Comparison of ENCODE assay signal across 8 cellular contexts in the genomic region with DNA sequence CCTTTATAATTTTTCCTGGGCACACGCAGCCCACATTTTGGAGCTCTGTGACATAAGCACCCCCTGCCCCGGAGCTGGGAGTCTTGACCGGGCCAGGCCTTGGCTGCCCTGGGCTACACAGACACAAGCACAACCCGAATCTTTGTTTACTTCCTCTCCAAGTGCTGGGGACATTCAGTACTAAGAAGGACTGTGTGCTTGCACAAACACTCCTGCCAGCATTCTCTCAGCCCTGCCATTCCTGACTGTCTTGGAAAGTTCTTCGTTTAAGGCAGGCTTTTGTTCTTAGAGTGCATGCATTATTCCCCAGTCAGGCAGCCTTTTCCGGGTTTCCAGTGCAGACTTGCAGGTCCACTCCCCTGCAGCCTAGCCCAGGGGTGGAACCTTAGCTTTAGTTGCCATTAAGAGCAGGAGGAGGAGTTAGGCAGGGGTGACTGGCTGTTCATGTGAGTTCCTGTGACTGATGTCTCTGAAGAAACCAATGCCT. TPM values are rescaled to one million over a fixed set of nuclear protein-coding genes. Genes with fewer than 3 reads are reported as not detected.
DNase-seq lines count a peak whose midpoint lies in the region; ATAC-seq and TF ChIP-seq lines count a peak whose summit lies in the region.

No MANE protein-coding gene starts in this region.

- H3K4me3 ChIP-seq in BE2C (ENCODE audit: low read depth, low read length) (no peak overlapping the region), neuron (ENCODE audit: low read length) (peak overlapping the region; percentile 22)

- DNase-seq in BE2C (peak; percentile 34), HT1080 (ENCODE audit: low read depth) (peak; percentile 66), UCSD-AML1 (lab: John Stamatoyannopoulos, UW; ENCODE audit: unreplicated experiment) (peak; percentile 24), glomerular visceral epithelial cell (ENCODE audit: extremely low spot score) (peak; percentile 70), NCI-H1092 treated with DMSO at 0.1 percent for 48 hours (lab: John Stamatoyannopoulos, UW) (no peak)

- no peak for ATAC-seq in HG02981 (IDR thresholded peaks at IDR 0.05; ENCODE audit: unreplicated experiment)
- no peak for ATAC-seq in GM21723 (IDR thresholded peaks at IDR 0.05; ENCODE audit: unreplicated experiment)

- H3K27me3 ChIP-seq in BE2C: no peaks in the 10 kb centered on the region
- no peaks in the 10 kb centered on the region for H3K27me3 ChIP-seq in neuron (ENCODE audit: insufficient read depth, low read length)

- H3K9me3 ChIP-seq in BE2C (no peaks in the 10 kb centered on the region), neuron (ENCODE audit: low read length) (no peaks in the 10 kb centered on the region)

- peak overlapping the region; percentile 4 for H2AFZ ChIP-seq in neuron (ENCODE audit: low read depth, low read length)

- H3K4me1 ChIP-seq in BE2C (peaks cover 13% of the 10 kb centered on the region; the same call in 1 of the 2 replicates), neuron (ENCODE audit: insufficient read depth, low read length) (peaks cover 29% of the 10 kb centered on the region)

- H3K36me3 ChIP-seq in BE2C (no peaks in the 10 kb centered on the region), neuron (ENCODE audit: insufficient read depth, low read length) (no peaks in the 10 kb centered on the region)

- no peak for TF ChIP-seq CTCF in BE2C (IDR thresholded peaks at IDR 0.05; ENCODE audit: low read depth, low read length)

RNA-seq across cellular contexts. Expression of a gene that starts 28.6 kb away (rescaled TPM):
- 25.3 TPM for polyA plus RNA-seq in BE2C (2012; ENCODE audit: insufficient read depth, insufficient read length, low read depth)
- total RNA-seq in HT1080 (2014; rRNA removed; shearing (Covaris generic)): 8.7 and 11.5 TPM in 2 replicates
- 8.3 and 10.8 TPM in 2 replicates for polyA plus RNA-seq in HT1080 (2015; cell fraction: cytosol; rRNA removed)
- polyA plus RNA-seq in HT1080 (2015; cell fraction: nucleus; rRNA removed): 10.1 and 12.5 TPM in 2 replicates
